In the genomic region with DNA sequence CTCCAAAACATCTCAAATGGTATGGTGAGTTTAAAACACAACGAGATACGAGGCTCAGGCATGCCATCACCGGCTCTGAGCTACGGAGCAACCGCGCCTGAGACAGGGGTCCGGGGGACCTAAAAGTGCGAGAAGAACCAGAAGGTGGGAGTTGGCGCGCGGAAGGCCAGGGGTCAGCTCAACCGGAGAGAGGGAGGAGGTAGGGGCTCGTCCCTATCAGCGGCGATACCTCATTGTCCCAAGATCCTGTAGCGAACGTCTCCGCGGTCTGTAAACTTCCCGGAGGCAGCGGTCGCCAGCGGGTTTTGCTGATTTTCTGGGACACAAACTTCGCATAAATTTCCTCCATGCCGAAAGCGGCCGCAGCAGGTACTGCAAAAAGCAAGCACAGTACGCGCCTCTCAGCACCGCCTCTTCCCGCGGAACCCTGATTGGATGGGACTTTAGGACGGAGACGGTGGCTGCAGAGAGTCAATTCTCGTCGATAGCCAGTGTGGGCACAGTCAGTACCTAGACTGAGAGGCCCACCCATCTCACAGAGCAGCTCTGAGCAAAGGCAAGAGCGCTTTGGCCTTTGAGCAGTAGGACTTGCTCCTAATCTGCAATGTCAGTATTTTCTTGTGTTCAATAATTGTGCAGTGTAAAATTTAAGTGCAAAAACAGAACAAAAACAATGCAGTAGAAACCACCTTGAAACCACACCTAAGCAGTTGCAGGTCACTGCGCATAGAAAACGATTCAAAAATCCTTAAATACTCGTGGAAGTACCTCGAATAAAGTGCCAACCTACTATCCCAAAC, we compare ENCODE assay signal across 8 cellular contexts. TPM values are rescaled to one million over a fixed set of nuclear protein-coding genes. Genes with fewer than 3 reads are reported as not detected.
A peak's percentile ranks its signal among the peaks of the same experiment; 100 is the strongest.
DNase-seq lines count a peak whose midpoint lies in the region; ATAC-seq and TF ChIP-seq lines count a peak whose summit lies in the region.

A gene with protein sequence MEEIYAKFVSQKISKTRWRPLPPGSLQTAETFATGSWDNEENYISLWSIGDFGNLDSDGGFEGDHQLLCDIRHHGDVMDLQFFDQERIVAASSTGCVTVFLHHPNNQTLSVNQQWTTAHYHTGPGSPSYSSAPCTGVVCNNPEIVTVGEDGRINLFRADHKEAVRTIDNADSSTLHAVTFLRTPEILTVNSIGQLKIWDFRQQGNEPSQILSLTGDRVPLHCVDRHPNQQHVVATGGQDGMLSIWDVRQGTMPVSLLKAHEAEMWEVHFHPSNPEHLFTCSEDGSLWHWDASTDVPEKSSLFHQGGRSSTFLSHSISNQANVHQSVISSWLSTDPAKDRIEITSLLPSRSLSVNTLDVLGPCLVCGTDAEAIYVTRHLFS (minus strand): TSS at position 383 of the 800 bp plus-strand sequence. CDS start 34 bp downstream, at position 349.

- DNase-seq in NCI-H128 (lab: John Stamatoyannopoulos, UW; ENCODE audit: unreplicated experiment) (peak; percentile 82), SW480 (ENCODE audit: low spot score) (peak; percentile 91), adipocyte (ENCODE audit: low read depth) (peak; percentile 96), heart right ventricle (peak; percentile 94 to 97), progenitor cell of endocrine pancreas (ENCODE audit: low spot score, unreplicated experiment) (peak; percentile 83), ureter (ENCODE audit: low spot score) (peak; percentile 95)

- intact Hi-C loops in heart right ventricle (cut with DNase I) = no loop called here

- H3K4me1 Mint-ChIP-seq in progenitor cell of endocrine pancreas (ENCODE audit: low read depth) = peaks cover 15% of the 10 kb centered on the region

- H3K36me3 Mint-ChIP-seq in progenitor cell of endocrine pancreas (ENCODE audit: insufficient read depth) = peaks cover 2% of the 10 kb centered on the region

- H3K27ac Mint-ChIP-seq in progenitor cell of endocrine pancreas = peak within 1 kb of the TSS; percentile 99

- no peaks in the 10 kb centered on the region for H3K27me3 Mint-ChIP-seq in progenitor cell of endocrine pancreas

- peaks cover 18% of the 10 kb centered on the region for H3K4me1 ChIP-seq in adipocyte (ENCODE audit: control insufficient read depth, insufficient read depth, low read length)
- H3K4me1 ChIP-seq in heart right ventricle = peaks cover 0 to 41% (median 28%) of the 10 kb centered on the region in 9 donors

- peak within 1 kb of the TSS; percentile 97 for H3K4me3 Mint-ChIP-seq in progenitor cell of endocrine pancreas (ENCODE audit: low read depth)

- peak within 1 kb of the TSS; percentile 100 for H3K4me3 ChIP-seq in adipocyte (ENCODE audit: low read length)
- peak within 1 kb of the TSS; percentile 74 to 84 (median 78) for H3K4me3 ChIP-seq in heart right ventricle

- no peaks in the 10 kb centered on the region for H3K9me3 Mint-ChIP-seq in progenitor cell of endocrine pancreas (ENCODE audit: low read depth)

- TF ChIP-seq CTCF in GM12872 (IDR thresholded peaks at IDR 0.05; ENCODE audit: insufficient read depth, low read depth, low read length) = peak; percentile 59
- peak; percentile 19 to 75 (median 58) for TF ChIP-seq CTCF in heart right ventricle (IDR thresholded peaks at IDR 0.05)
- peak; percentile 65 for TF ChIP-seq CTCF in progenitor cell of endocrine pancreas (IDR thresholded peaks at IDR 0.05; ENCODE audit: unreplicated experiment)

- H3K27ac ChIP-seq in heart right ventricle = peak within 1 kb of the TSS; percentile 16 to 85 (median 70)

- H3K27me3 ChIP-seq in adipocyte (replicated peaks; ENCODE audit: control insufficient read depth, insufficient read depth, low read length) (no peaks in the 10 kb centered on the region), heart right ventricle (no peaks in the 10 kb centered on the region)

- H3K9me3 ChIP-seq in adipocyte (ENCODE audit: control insufficient read depth, low read length) (no peaks in the 10 kb centered on the region), heart right ventricle (no peaks in the 10 kb centered on the region)

- H3K9ac ChIP-seq in adipocyte (ENCODE audit: low read length) = peak within 1 kb of the TSS; percentile 96

- H3K36me3 ChIP-seq in adipocyte (ENCODE audit: control insufficient read depth, insufficient read depth, low read length, severe bottlenecking) (peaks cover 15% of the 10 kb centered on the region), heart right ventricle (peaks cover 0 to 30% (median 22%) of the 10 kb centered on the region in 9 donors)

- WGBS in heart right ventricle, 2 donors = 4 to 5% methylated on average over 41 of the region's 41 CpGs

- ATAC-seq in HG02642 (IDR thresholded peaks at IDR 0.05; ENCODE audit: poor library complexity, unreplicated experiment) = peak; percentile 52
- ATAC-seq in heart right ventricle = peak; percentile 64 to 84 (median 80)

RNA-seq across cellular contexts. Expression of the gene that starts here (rescaled TPM):
- total RNA-seq in heart right ventricle (10 to 100 TPM; 23.2 to 34.3 (median 30.6) TPM), progenitor cell of endocrine pancreas (58.0 and 60.8 TPM in 2 replicates), ureter (51.4 TPM)
- 10 to 100 TPM; 10.0 to 11.7 TPM for polyA plus RNA-seq in heart right ventricle

Comparison
In these comparisons a context has a peak if more than half of its experiments do, and no peak if none do; other contexts are left out.
1. Peak in every context shown above with its lines: DNase-seq, ATAC-seq, H3K4me3 ChIP-seq and H3K27ac ChIP-seq.